ENCODE assay signal across 14 cellular contexts in the genomic region with DNA sequence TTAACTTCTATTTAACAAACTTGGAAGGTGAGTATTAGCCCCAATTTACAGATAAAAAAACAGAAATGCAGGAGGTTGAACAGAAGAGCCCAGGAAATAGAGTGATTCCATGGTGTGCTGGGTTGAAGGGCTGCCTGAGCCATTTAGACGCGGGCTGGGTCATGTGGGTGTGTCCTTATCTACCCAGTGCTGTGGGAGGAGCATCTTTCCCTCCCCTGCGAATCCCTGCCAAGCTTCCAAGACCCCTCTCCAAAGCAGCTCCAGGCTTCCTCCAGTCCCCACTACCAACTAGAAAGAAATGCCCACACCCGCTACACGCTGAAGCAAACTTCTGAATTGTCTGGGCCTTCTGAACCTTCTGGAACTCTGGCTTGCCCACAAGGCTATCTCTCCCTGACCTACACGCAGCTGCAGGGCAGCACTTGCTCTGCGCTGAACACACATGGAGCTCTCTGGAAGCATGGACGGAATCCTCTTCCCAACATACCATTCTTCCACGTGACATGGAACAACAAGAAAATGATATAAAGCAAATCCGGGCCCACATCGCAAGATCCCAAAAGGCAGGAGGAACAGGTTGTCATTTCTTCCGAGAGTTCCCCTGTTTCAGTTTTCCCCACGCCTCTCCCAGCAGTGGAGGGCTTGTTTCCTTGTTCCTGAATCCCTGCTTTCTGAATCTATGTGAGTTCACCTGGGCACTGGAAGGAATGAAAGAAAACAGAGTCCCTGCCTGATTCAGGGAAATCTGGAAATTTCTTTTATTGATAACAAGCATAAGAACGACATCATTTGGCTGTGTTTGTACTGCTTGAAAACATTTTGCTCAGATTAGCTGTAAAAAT.
DNase-seq lines count a peak whose midpoint lies in the region; ATAC-seq and TF ChIP-seq lines count a peak whose summit lies in the region.
"Had no signal": no experiment of that assay in that cellular context is flagged by ENCODE, and none has a peak within 500 bp of the region (broad histone marks: within the 10 kb centered on the region; RNA-seq: fewer than 3 reads in every experiment).

No MANE protein-coding gene starts in this region.

- H3K27ac ChIP-seq in H9 (ENCODE audit: insufficient read length, low read depth, low read length) (no peak overlapping the region), adrenal gland (peak overlapping the region; percentile 19 to 91 (median 57))
- H3K27ac ChIP-seq: BLaER1 treated with 17β-estradiol and CSF1 and Interleukin-3, amounts not matched to agents 10 nM and 100 nM; RWPE1 had no signal

- no peaks in the 10 kb centered on the region for H3K23me2 ChIP-seq in H9 (ENCODE audit: insufficient read length, low read depth, low read length, poor library complexity, severe bottlenecking)

- no peak overlapping the region for H2BK15ac ChIP-seq in H9 (ENCODE audit: low read depth, low read length)

- H2BK120ac ChIP-seq in H9 (ENCODE audit: low read depth, low read length, poor library complexity, severe bottlenecking): no peak overlapping the region

- TF ChIP-seq POLR2A in adrenal gland (IDR thresholded peaks at IDR 0.05): no peak

- no peak overlapping the region for H2AK5ac ChIP-seq in H9 (ENCODE audit: insufficient read length, low read length)

- H2BK5ac ChIP-seq in H9 (ENCODE audit: insufficient read length, low read length): no peak overlapping the region

- peak; percentile 35 for DNase-seq in H9
- no peak for DNase-seq in adrenal gland
- DNase-seq in left lobe of liver (ENCODE audit: low spot score): peak; percentile 63
- no peak for DNase-seq in NCI-H1105 (lab: John Stamatoyannopoulos, UW)
- DNase-seq in mesenteric fat pad (ENCODE audit: low spot score): no peak
- DNase-seq in CD14-positive monocyte (ENCODE audit: low spot score): no peak
- DNase-seq in DMS114 treated with DMSO at 0.1 percent for 48 hours (lab: John Stamatoyannopoulos, UW; ENCODE audit: unreplicated experiment): no peak
- DNase-seq: NCI-H1417, NCI-H524 treated with DMSO at 0.1 percent for 48 hours, nucleus accumbens had no signal

- H3K4me3 Mint-ChIP-seq in H9: no peak overlapping the region
- H3K4me3 Mint-ChIP-seq in CD14-positive monocyte: no peak overlapping the region
- H3K4me3 Mint-ChIP-seq: activated naive CD8-positive, alpha-beta T cell had no signal

- no peaks in the 10 kb centered on the region; the same call in 1 of the 2 replicates for H3K4me1 ChIP-seq in H9 (ENCODE audit: insufficient read depth, low read length)
- H3K4me1 ChIP-seq in adrenal gland (replicated peaks in 1 of 2): peaks cover 14 to 18% of the 10 kb centered on the region in 2 donors
- peaks cover 33% of the 10 kb centered on the region for H3K4me1 ChIP-seq in skeletal muscle satellite cell (ENCODE audit: control insufficient read depth, insufficient read depth, low read length)

- no peak overlapping the region for H3T11ph ChIP-seq in H9 (ENCODE audit: low read length)

- H3K79me1 ChIP-seq in H9 (ENCODE audit: insufficient read depth, low read depth, low read length, poor library complexity, severe bottlenecking): no peaks in the 10 kb centered on the region

- no peaks in the 10 kb centered on the region for H3K36me3 Mint-ChIP-seq in H9 (ENCODE audit: insufficient read depth in 1 of 3, low read depth in 3 of 3)
- peaks cover 0 to 2% of the 10 kb centered on the region in 2 donors for H3K36me3 Mint-ChIP-seq in CD14-positive monocyte
- H3K36me3 Mint-ChIP-seq: activated naive CD8-positive, alpha-beta T cell had no signal

- H2AFZ ChIP-seq in H9 (ENCODE audit: low read length): no peak overlapping the region

- H3K79me2 ChIP-seq in H9 (ENCODE audit: insufficient read depth, low read length): no peaks in the 10 kb centered on the region

- H3K9me3 ChIP-seq in H9 (ENCODE audit: control insufficient read depth, low read depth, low read length) (no peaks in the 10 kb centered on the region), adrenal gland (replicated peaks in 1 of 3) (no peaks in the 10 kb centered on the region), skeletal muscle satellite cell (replicated peaks; ENCODE audit: low read length) (no peaks in the 10 kb centered on the region)
- H3K9me3 ChIP-seq: BLaER1 treated with 17β-estradiol and CSF1 and Interleukin-3, amounts not matched to agents 10 nM and 100 nM had no signal

- no peak overlapping the region for H4K91ac ChIP-seq in H9 (ENCODE audit: insufficient read length, low read depth, low read length)

- H3K27me3 Mint-ChIP-seq in H9 (ENCODE audit: low read depth): no peaks in the 10 kb centered on the region; the same call in none of the 2 replicates
- peaks cover 3 to 12% (median 3%) of the 10 kb centered on the region in 3 donors for H3K27me3 Mint-ChIP-seq in CD14-positive monocyte (ENCODE audit: low read depth in 3 of 3)
- H3K27me3 Mint-ChIP-seq: activated naive CD8-positive, alpha-beta T cell had no signal

- no peak overlapping the region for H2BK20ac ChIP-seq in H9 (ENCODE audit: low read depth, low read length, poor library complexity, severe bottlenecking)

- no peak overlapping the region for H2BK12ac ChIP-seq in H9 (ENCODE audit: insufficient read length, low read depth, low read length)

- H3K14ac ChIP-seq in H9 (ENCODE audit: insufficient read depth, low read length): no peak overlapping the region

- TF ChIP-seq CTCF in H9 (conservative IDR thresholded peaks at IDR 0.05) (no peak), adrenal gland (IDR thresholded peaks at IDR 0.05) (no peak), CD14-positive monocyte (IDR thresholded peaks at IDR 0.05) (no peak)

- no peak overlapping the region for H3K23ac ChIP-seq in H9 (ENCODE audit: insufficient read length, low read depth, low read length)

- WGBS in H9 (ENCODE audit: extremely low coverage, insufficient read length, low lambda C conversion rate): no CpG with 5 or more reads among the region's 14 CpGs
- 88 to 92% (median 89%) methylated on average over 14 of the region's 14 CpGs for WGBS in adrenal gland, 4 donors

- no peak overlapping the region for H3K18ac ChIP-seq in H9 (ENCODE audit: insufficient read length, low read depth, low read length)

- H4K5ac ChIP-seq in H9 (ENCODE audit: insufficient read length, low read depth, low read length): no peak overlapping the region

- no peak overlapping the region for H3K4ac ChIP-seq in H9 (ENCODE audit: low read depth, low read length)

- intact Hi-C loops in adrenal gland (cut with DNase I): no loop called here
- intact Hi-C loops in CD14-positive monocyte (cut with micrococcal nuclease): no loop called here

- no peaks in the 10 kb centered on the region for H3K36me3 ChIP-seq in adrenal gland (replicated peaks in 1 of 2)
- H3K36me3 ChIP-seq in skeletal muscle satellite cell (ENCODE audit: insufficient read depth, low read length): no peaks in the 10 kb centered on the region
- H3K36me3 ChIP-seq: BLaER1 treated with 17β-estradiol and CSF1 and Interleukin-3, amounts not matched to agents 10 nM and 100 nM had no signal

- H3K27me3 ChIP-seq in H9 (ENCODE audit: insufficient read depth, low read length) (no peaks in the 10 kb centered on the region), adrenal gland (no peaks in the 10 kb centered on the region), skeletal muscle satellite cell (ENCODE audit: control insufficient read depth, insufficient read depth, low read length) (no peaks in the 10 kb centered on the region)
- H3K27me3 ChIP-seq: BLaER1 treated with 17β-estradiol and CSF1 and Interleukin-3, amounts not matched to agents 10 nM and 100 nM had no signal

- no peaks in the 10 kb centered on the region for H3K9me3 Mint-ChIP-seq in H9
- H3K9me3 Mint-ChIP-seq in CD14-positive monocyte: peaks cover 0 to 1% (median 0%) of the 10 kb centered on the region in 7 donors

- H3K27ac Mint-ChIP-seq in H9 (no peak overlapping the region; a peak in 1 of 7 replicates), CD14-positive monocyte (peak overlapping the region in 1 of 7 donors; percentile 16)

- H3K4me2 ChIP-seq in H9 (ENCODE audit: insufficient read depth, insufficient read length, low read length): no peak overlapping the region
- H3K4me2 ChIP-seq in skeletal muscle satellite cell (ENCODE audit: low read length): peak overlapping the region; percentile 52
- H3K4me2 ChIP-seq: BLaER1 treated with 17β-estradiol and CSF1 and Interleukin-3, amounts not matched to agents 10 nM and 100 nM had no signal

- H4K20me1 ChIP-seq in H9 (ENCODE audit: control insufficient read depth, insufficient read depth, insufficient read length): peaks cover 3% of the 10 kb centered on the region
- H4K20me1 ChIP-seq: BLaER1 treated with 17β-estradiol and CSF1 and Interleukin-3, amounts not matched to agents 10 nM and 100 nM had no signal

- no peak overlapping the region for H3K9ac ChIP-seq in H9 (ENCODE audit: extremely low read depth, insufficient read length, low read length)
- H3K9ac ChIP-seq in skeletal muscle satellite cell (ENCODE audit: low read depth, low read length): peak overlapping the region; percentile 52
- H3K9ac ChIP-seq: BLaER1 treated with 17β-estradiol and CSF1 and Interleukin-3, amounts not matched to agents 10 nM and 100 nM had no signal

- no peak overlapping the region for H3K4me3 ChIP-seq in adrenal gland
- H3K4me3 ChIP-seq in skeletal muscle satellite cell (ENCODE audit: low read length): no peak overlapping the region
- H3K4me3 ChIP-seq: BLaER1 treated with 17β-estradiol and CSF1 and Interleukin-3, amounts not matched to agents 10 nM and 100 nM had no signal

- H4K8ac ChIP-seq in H9 (replicated peaks; ENCODE audit: insufficient read length, low read depth, low read length): no peak overlapping the region

- H3K56ac ChIP-seq in H9 (ENCODE audit: insufficient read length, low read depth, low read length): no peak overlapping the region

- H3K4me1 Mint-ChIP-seq in H9 (peaks cover 7 to 8% of the 10 kb centered on the region in 2 experiments; a peak in 3 of 4 replicates), CD14-positive monocyte (peaks cover 28% of the 10 kb centered on the region)

- ATAC-seq in left lobe of liver: peak; percentile 62

Comparison
In these comparisons a context has a peak if more than half of its experiments do, and no peak if none do; other contexts are left out.
1. DNase-seq: peak in H9 (single experiment) and left lobe of liver (single experiment); none in adrenal gland (0 of 7), NCI-H1105 (single experiment), mesenteric fat pad (single experiment), CD14-positive monocyte (single experiment) and DMS114 treated with DMSO at 0.1 percent for 48 hours (single experiment).